Comparison of ENCODE assay signal across 9 cellular contexts in genomic region chr17:54992797-54993639, GRCh38. TPM values are rescaled to one million over a fixed set of nuclear protein-coding genes. Genes with fewer than 3 reads are reported as not detected.
A peak's percentile ranks its signal among the peaks of the same experiment; 100 is the strongest.
DNase-seq lines count a peak whose midpoint lies in the region; ATAC-seq and TF ChIP-seq lines count a peak whose summit lies in the region.
"Had no signal": no experiment of that assay in that cellular context is flagged by ENCODE, and none has a peak within 500 bp of the region (broad histone marks: within the 10 kb centered on the region; RNA-seq: fewer than 3 reads in every experiment).

No MANE protein-coding gene starts in this region.

- intact Hi-C loops in PC-3 (cut with micrococcal nuclease), result loop anchor here (1.0 to 5.0 kb wide), 5 partner anchors 12 to 519 kb away; partner anchors contain the start of gene SMIM36

- H3K4me1 ChIP-seq in CD4-positive, CD25-positive, alpha-beta regulatory T cell (ENCODE audit: control insufficient read depth, insufficient read depth, low read length, poor library complexity, severe bottlenecking), result no peaks in the 10 kb centered on the region
- H3K4me1 ChIP-seq in PC-3 (ENCODE audit: insufficient read depth, low read length), result no peaks in the 10 kb centered on the region
- H3K4me1 ChIP-seq in mesendoderm (ENCODE audit: control insufficient read depth, low read depth, low read length), result no peaks in the 10 kb centered on the region

- no peak overlapping the region for H3K27ac Mint-ChIP-seq in CD4-positive, CD25-positive, alpha-beta regulatory T cell
- H3K27ac Mint-ChIP-seq: IgD-negative memory B cell had no signal

- no peak overlapping the region for H3K4me3 ChIP-seq in CD4-positive, CD25-positive, alpha-beta regulatory T cell (ENCODE audit: low read depth, low read length)
- H3K4me3 ChIP-seq in PC-3 (ENCODE audit: low read length) (no peak overlapping the region), mesendoderm (ENCODE audit: low read length) (no peak overlapping the region)

- ATAC-seq in CD4-positive, CD25-positive, alpha-beta regulatory T cell (ENCODE audit: low read depth in 2 of 2), result peak in 1 of 2 donors; percentile 50
- ATAC-seq in GM19035 (IDR thresholded peaks at IDR 0.05; ENCODE audit: unreplicated experiment), result peak; percentile 69
- peak; percentile 88 for ATAC-seq in PC-3
- ATAC-seq in GM19023 (IDR thresholded peaks at IDR 0.05; ENCODE audit: unreplicated experiment), result no peak

- H3K27me3 Mint-ChIP-seq in CD4-positive, CD25-positive, alpha-beta regulatory T cell, result no peaks in the 10 kb centered on the region
- H3K27me3 Mint-ChIP-seq: IgD-negative memory B cell had no signal

- no CpG with 5 or more reads among the region's 8 CpGs for WGBS in mesendoderm (ENCODE audit: extremely low coverage, insufficient coverage, low lambda C conversion rate)

- peak; percentile 68 for TF ChIP-seq CTCF in LNCAP (IDR thresholded peaks at IDR 0.05)
- TF ChIP-seq CTCF in PC-3 (conservative IDR thresholded peaks at IDR 0.05; ENCODE audit: low read depth, low read length), result peak; percentile 81

- no peaks in the 10 kb centered on the region for H3K9me2 ChIP-seq in PC-3 (replicated peaks; ENCODE audit: low read length)

- peaks cover 0 to 5% (median 2%) of the 10 kb centered on the region in 4 donors for H3K4me1 Mint-ChIP-seq in CD4-positive, CD25-positive, alpha-beta regulatory T cell
- H3K4me1 Mint-ChIP-seq: IgD-negative memory B cell had no signal

- BruUV-seq in PC-3 (replicated peaks; lab: Mats Ljungman, UMichigan), result no TSS peak

- H3K4me3 Mint-ChIP-seq in CD4-positive, CD25-positive, alpha-beta regulatory T cell, result no peak overlapping the region
- H3K4me3 Mint-ChIP-seq: IgD-negative memory B cell had no signal

- no peak overlapping the region for H2AK5ac ChIP-seq in mesendoderm (ENCODE audit: low read length)

- H3K79me2 ChIP-seq in PC-3 (ENCODE audit: low read length) (no peaks in the 10 kb centered on the region), mesendoderm (ENCODE audit: control insufficient read depth, insufficient read depth, low read length) (no peaks in the 10 kb centered on the region)

- no peak overlapping the region for H3K9ac ChIP-seq in PC-3 (ENCODE audit: low read length)
- H3K9ac ChIP-seq in mesendoderm (ENCODE audit: low read length), result no peak overlapping the region

- H3K36me3 Mint-ChIP-seq in CD4-positive, CD25-positive, alpha-beta regulatory T cell, result peaks cover 5% of the 10 kb centered on the region
- H3K36me3 Mint-ChIP-seq: IgD-negative memory B cell had no signal

- no peaks in the 10 kb centered on the region for H3K9me3 Mint-ChIP-seq in CD4-positive, CD25-positive, alpha-beta regulatory T cell
- H3K9me3 Mint-ChIP-seq: IgD-negative memory B cell had no signal

- H2BK15ac ChIP-seq in mesendoderm (replicated peaks; ENCODE audit: low read depth), result no peak overlapping the region

- H3K9me3 ChIP-seq in CD4-positive, CD25-positive, alpha-beta regulatory T cell (ENCODE audit: control insufficient read depth in 2 of 2, low read length in 2 of 2), result no peaks in the 10 kb centered on the region
- H3K9me3 ChIP-seq in PC-3 (ENCODE audit: low read length), result no peaks in the 10 kb centered on the region

- no peak overlapping the region for H3K4me2 ChIP-seq in PC-3 (ENCODE audit: low read length)
- no peak overlapping the region for H3K4me2 ChIP-seq in mesendoderm (ENCODE audit: low read length)

- H3K56ac ChIP-seq in mesendoderm (ENCODE audit: low read length), result no peak overlapping the region

- no peaks in the 10 kb centered on the region for H3K36me3 ChIP-seq in CD4-positive, CD25-positive, alpha-beta regulatory T cell (ENCODE audit: control insufficient read depth, insufficient read depth, low read length)
- H3K36me3 ChIP-seq in PC-3 (ENCODE audit: low read depth, low read length), result no peaks in the 10 kb centered on the region
- H3K36me3 ChIP-seq in mesendoderm (ENCODE audit: control insufficient read depth, insufficient read depth, low read length), result no peaks in the 10 kb centered on the region

- H2BK120ac ChIP-seq in mesendoderm (ENCODE audit: low read depth, low read length), result no peak overlapping the region

- H3K23ac ChIP-seq in mesendoderm (ENCODE audit: low read length), result no peak overlapping the region

- POLR2A ChIA-PET in PC-3 (lab: Charles Lee; ENCODE audit: unreplicated experiment), result no interaction called here

- DNase-seq in CD4-positive, CD25-positive, alpha-beta regulatory T cell, result peak in 2 of 3 donors; percentile 62 to 68
- DNase-seq in PC-3 (peak; percentile 82), dermis blood vessel endothelial cell (peak; percentile 75), mesendoderm (peak; percentile 70)
- no peak for DNase-seq in stimulated activated CD4-positive, alpha-beta T cell treated with anti-CD3 and anti-CD28 coated beads, Interleukin-15, amount 100 ng/mL, for 24 hours

- no peaks in the 10 kb centered on the region for H3K79me1 ChIP-seq in mesendoderm (ENCODE audit: low read length)

- H4K5ac ChIP-seq in mesendoderm (ENCODE audit: low read length), result no peak overlapping the region

- H4K20me1 ChIP-seq in PC-3 (ENCODE audit: low read length), result no peaks in the 10 kb centered on the region

- H3K27ac ChIP-seq in CD4-positive, CD25-positive, alpha-beta regulatory T cell (ENCODE audit: insufficient read depth, low read length, poor library complexity, severe bottlenecking), result no peak overlapping the region
- no peak overlapping the region for H3K27ac ChIP-seq in PC-3 (ENCODE audit: low read length)
- H3K27ac ChIP-seq in mesendoderm (ENCODE audit: low read depth, low read length), result no peak overlapping the region

- no peak overlapping the region for H3K18ac ChIP-seq in mesendoderm (ENCODE audit: low read length)

- no peak overlapping the region for H3K4ac ChIP-seq in mesendoderm (ENCODE audit: low read depth, low read length)

- H4K8ac ChIP-seq in mesendoderm (ENCODE audit: low read depth, low read length), result no peak overlapping the region

- no peaks in the 10 kb centered on the region for H3K27me3 ChIP-seq in CD4-positive, CD25-positive, alpha-beta regulatory T cell (ENCODE audit: control insufficient read depth, insufficient read depth, low read length)
- H3K27me3 ChIP-seq in PC-3 (ENCODE audit: low read length), result no peaks in the 10 kb centered on the region
- H3K27me3 ChIP-seq in mesendoderm (ENCODE audit: insufficient read depth, low read length, poor library complexity), result no peaks in the 10 kb centered on the region

- H3F3A ChIP-seq in PC-3 (ENCODE audit: low read length, unreplicated experiment), result no peaks in the 10 kb centered on the region

- no peak overlapping the region for H2BK5ac ChIP-seq in mesendoderm (ENCODE audit: low read length)

- H2AFZ ChIP-seq in PC-3 (ENCODE audit: low read length), result no peak overlapping the region

- CTCF ChIA-PET in PC-3 (lab: Charles Lee), result interaction anchor here (0.5 to 1.4 kb wide), 14 partner anchors 8 to 358 kb away, joined by 3 to 10 read pairs (median 3); no protein-coding TSS in a partner anchor

RNA-seq across cellular contexts. Expression of gene STXBP4, which starts 24.5 kb away (rescaled TPM):
- total RNA-seq in CD4-positive, CD25-positive, alpha-beta regulatory T cell, result 7.6 TPM
- polyA plus RNA-seq in CD4-positive, CD25-positive, alpha-beta regulatory T cell, result 1 to 10 TPM; 2.4 to 3.0 (median 2.6) TPM
- 6.2 and 10.3 TPM in 2 replicates for total RNA-seq in PC-3 (2014; rRNA removed)
- 8.7 and 9.9 TPM in 2 replicates for total RNA-seq in dermis blood vessel endothelial cell
- polyA plus RNA-seq in mesendoderm (2013, experiment 1 of 2), result 9.0 TPM
- 9.6 TPM for polyA plus RNA-seq in mesendoderm (2013, experiment 2 of 2)

RNA-seq across cellular contexts. Expression of gene COX11, which starts 24.6 kb away (rescaled TPM):
- 36.6 TPM for total RNA-seq in CD4-positive, CD25-positive, alpha-beta regulatory T cell
- 10 to 100 TPM; 59.7 to 66.2 (median 63.3) TPM for polyA plus RNA-seq in CD4-positive, CD25-positive, alpha-beta regulatory T cell
- 246 and 270 TPM in 2 replicates for total RNA-seq in PC-3 (2014; rRNA removed)
- total RNA-seq in dermis blood vessel endothelial cell, result 57.0 and 63.8 TPM in 2 replicates
- polyA plus RNA-seq in mesendoderm (2013, experiment 1 of 2), result 57.7 TPM
- polyA plus RNA-seq in mesendoderm (2013, experiment 2 of 2), result 58.5 TPM
